ENCODE assay signal across 8 cellular contexts in the genomic region with DNA sequence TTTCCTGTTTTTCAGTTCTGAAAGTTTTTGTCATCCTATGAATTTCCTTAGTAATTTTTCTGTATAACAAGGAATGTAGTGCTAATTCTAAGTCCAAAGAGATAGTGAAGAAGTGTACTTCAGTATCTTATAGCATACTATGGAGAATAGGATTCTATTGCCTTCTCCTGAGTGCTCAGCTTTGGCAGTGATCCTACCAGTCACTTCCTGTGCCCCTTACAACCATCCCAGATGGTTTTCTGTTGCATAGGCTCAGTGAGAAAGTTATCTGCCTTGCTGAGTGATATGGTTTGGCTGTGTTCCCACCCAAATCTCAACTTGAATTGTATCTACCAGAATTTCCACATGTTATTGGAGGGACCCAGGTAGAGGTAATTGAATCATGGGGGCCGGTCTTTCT. TPM values are rescaled to one million over a fixed set of nuclear protein-coding genes. Genes with fewer than 3 reads are reported as not detected.
"Had no signal": no experiment of that assay in that cellular context is flagged by ENCODE, and none has a peak within 500 bp of the region (broad histone marks: within the 10 kb centered on the region; RNA-seq: fewer than 3 reads in every experiment).

No MANE protein-coding gene starts in this region.

RNA-seq across cellular contexts. Expression of a gene that starts 0.6 kb away (rescaled TPM):
- total RNA-seq: MCF 10A, NCI-H460, OCI-LY7, PC-9, Right ventricle myocardium superior, RPMI7951 had no signal
- polyA plus RNA-seq: SK-N-SH had no signal

RNA-seq across cellular contexts. Expression of a gene that starts 17.0 kb away (rescaled TPM):
- total RNA-seq: OCI-LY7, PC-9, Right ventricle myocardium superior, RPMI7951, SJSA1 had no signal

RNA-seq across cellular contexts. Expression of a gene that starts 57.6 kb away (rescaled TPM):
- total RNA-seq: NCI-H460, OCI-LY7, PC-9, Right ventricle myocardium superior, RPMI7951, SJSA1 had no signal
- polyA plus RNA-seq: SK-N-SH had no signal

RNA-seq across cellular contexts. Expression of a gene that starts 58.1 kb away (rescaled TPM):
- total RNA-seq: MCF 10A, OCI-LY7, PC-9, Right ventricle myocardium superior, RPMI7951, SJSA1 had no signal
- polyA plus RNA-seq: SK-N-SH had no signal
